19 cellular contexts compared by ENCODE assay signal in the genomic region with DNA sequence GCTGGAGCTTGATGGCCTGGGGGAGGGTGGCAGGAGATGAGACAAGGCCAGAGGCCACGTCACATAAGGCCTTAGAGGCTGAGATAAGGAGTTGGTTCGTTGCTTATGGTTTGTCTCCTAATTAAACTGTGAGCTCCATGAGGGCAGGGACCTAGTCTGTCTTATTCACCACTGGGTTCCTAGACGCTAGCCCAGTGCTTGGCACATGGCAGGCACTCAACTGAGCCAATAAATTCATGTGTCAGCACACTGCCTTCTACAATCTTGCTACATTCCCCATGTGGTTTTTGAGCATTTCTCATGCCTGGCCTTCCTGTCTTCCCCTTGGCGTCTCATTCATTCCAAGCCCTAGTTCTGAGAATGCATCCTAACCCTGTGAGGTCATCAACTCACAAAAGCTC.
DNase-seq lines count a peak whose midpoint lies in the region; ATAC-seq, FAIRE-seq and TF ChIP-seq lines count a peak whose summit lies in the region.
"Had no signal": no experiment of that assay in that cellular context is flagged by ENCODE, and none has a peak within 500 bp of the region (broad histone marks: within the 10 kb centered on the region; RNA-seq: fewer than 3 reads in every experiment).

No MANE protein-coding gene starts in this region.

- H3K4me2 ChIP-seq in astrocyte (ENCODE audit: low read length) (no peak overlapping the region), MM.1S (ENCODE audit: low read depth, low read length) (no peak overlapping the region)
- H3K4me2 ChIP-seq: neural progenitor cell had no signal

- DNase-seq in Right ventricle myocardium superior (peak; percentile 55), cardiac septum (ENCODE audit: low spot score) (no peak), astrocyte (ENCODE audit: low read depth) (peak; percentile 92), iris pigment epithelial cell (ENCODE audit: low read depth) (peak; percentile 88), aorta (no peak), MM.1S (no peak), small intestine (no peak)
- DNase-seq in stimulated activated naive CD8-positive, alpha-beta T cell treated with anti-CD3 and anti-CD28 coated beads, Interleukin-15, Interleukin-2, amounts not matched to agents 100 U/mL and 50 U/mL, for 24 hours, result no peak
- DNase-seq: activated CD8-positive, alpha-beta T cell treated with anti-CD3 and anti-CD28 coated beads for 36 hours; activated naive CD4-positive, alpha-beta T cell treated with Interleukin-2 at 50 U/mL for 16 hours; DMS 273 treated with DMSO at 0.1 percent for 48 hours; gastrocnemius medialis; Karpas-422; kidney glomerular epithelial cell; NCI-H2171 treated with DMSO at 0.1 percent for 48 hours; T-helper 17 cell; uterus had no signal

- H3K9me2 ChIP-seq in MM.1S (replicated peaks; ENCODE audit: insufficient read depth, low read length), result no peaks in the 10 kb centered on the region

- H3K79me2 ChIP-seq in astrocyte (ENCODE audit: insufficient read depth, low read length), result no peaks in the 10 kb centered on the region
- no peaks in the 10 kb centered on the region for H3K79me2 ChIP-seq in MM.1S (ENCODE audit: low read length)

- peaks cover 7% of the 10 kb centered on the region for H3K9me3 Mint-ChIP-seq in astrocyte (ENCODE audit: unreplicated experiment)
- H3K9me3 Mint-ChIP-seq: activated CD8-positive, alpha-beta T cell treated with anti-CD3 and anti-CD28 coated beads for 36 hours had no signal

- H3K27me3 Mint-ChIP-seq in astrocyte (ENCODE audit: low read depth, unreplicated experiment), result no peaks in the 10 kb centered on the region
- H3K27me3 Mint-ChIP-seq: activated CD8-positive, alpha-beta T cell treated with anti-CD3 and anti-CD28 coated beads for 36 hours; T-helper 17 cell had no signal

- TF ChIP-seq CTCF in astrocyte (IDR thresholded peaks at IDR 0.05; ENCODE audit: insufficient read depth, low read depth, low read length), result no peak
- no peak for TF ChIP-seq CTCF in MM.1S (IDR thresholded peaks at IDR 0.05; ENCODE audit: low read length)

- no peak overlapping the region for H2AFZ ChIP-seq in astrocyte (ENCODE audit: low read depth, low read length)
- H2AFZ ChIP-seq in MM.1S (ENCODE audit: low read length), result no peak overlapping the region

- peaks cover 3% of the 10 kb centered on the region for H3K9me3 ChIP-seq in astrocyte (ENCODE audit: insufficient read depth, low read depth, low read length)
- no peaks in the 10 kb centered on the region for H3K9me3 ChIP-seq in aorta (ENCODE audit: control insufficient read depth, low read length)
- H3K9me3 ChIP-seq in MM.1S (replicated peaks; ENCODE audit: insufficient read depth, low read length), result no peaks in the 10 kb centered on the region
- no peaks in the 10 kb centered on the region for H3K9me3 ChIP-seq in small intestine (ENCODE audit: control insufficient read depth, low read depth)
- H3K9me3 ChIP-seq: gastrocnemius medialis, uterus had no signal

- peak overlapping the region; percentile 89 for H3K27ac Mint-ChIP-seq in astrocyte (ENCODE audit: unreplicated experiment)
- H3K27ac Mint-ChIP-seq: activated CD8-positive, alpha-beta T cell treated with anti-CD3 and anti-CD28 coated beads for 36 hours; neural progenitor cell; T-helper 17 cell had no signal

- H3K4me1 ChIP-seq in astrocyte (ENCODE audit: insufficient read depth, low read length), result peaks cover 15% of the 10 kb centered on the region
- H3K4me1 ChIP-seq in aorta (ENCODE audit: control insufficient read depth in 1 of 2, insufficient read depth in 2 of 2, low read length in 2 of 2), result peaks cover 0 to 2% of the 10 kb centered on the region in 2 donors
- H3K4me1 ChIP-seq in MM.1S (ENCODE audit: low read length), result no peaks in the 10 kb centered on the region
- H3K4me1 ChIP-seq in small intestine (ENCODE audit: control insufficient read depth in 2 of 2, insufficient read depth in 1 of 2, low read depth in 1 of 2, low read length in 1 of 2), result peaks cover 3 to 4% of the 10 kb centered on the region in 2 donors
- H3K4me1 ChIP-seq: uterus had no signal

- peak overlapping the region; percentile 45 for H3K4me3 Mint-ChIP-seq in astrocyte (ENCODE audit: unreplicated experiment)
- H3K4me3 Mint-ChIP-seq: activated CD8-positive, alpha-beta T cell treated with anti-CD3 and anti-CD28 coated beads for 36 hours; neural progenitor cell; T-helper 17 cell had no signal

- no peak overlapping the region for H3K27ac ChIP-seq in astrocyte (ENCODE audit: low read depth, low read length)
- peak overlapping the region in 1 of 2 donors; percentile 10 for H3K27ac ChIP-seq in aorta (ENCODE audit: low read depth in 1 of 2, low read length in 2 of 2)
- no peak overlapping the region for H3K27ac ChIP-seq in MM.1S (ENCODE audit: low read length)
- H3K27ac ChIP-seq in small intestine (ENCODE audit: low read depth in 1 of 2, low read length in 1 of 2), result peak overlapping the region in 1 of 2 donors; percentile 1
- H3K27ac ChIP-seq: coronary artery, gastrocnemius medialis, neural progenitor cell had no signal

- no peak overlapping the region for H3K4me3 ChIP-seq in astrocyte (ENCODE audit: insufficient read depth, low read depth, low read length)
- no peak overlapping the region for H3K4me3 ChIP-seq in aorta (ENCODE audit: low read length in 2 of 2)
- no peak overlapping the region for H3K4me3 ChIP-seq in MM.1S (ENCODE audit: low read length)
- H3K4me3 ChIP-seq in small intestine (ENCODE audit: low read depth in 1 of 2, low read length in 2 of 2), result no peak overlapping the region
- H3K4me3 ChIP-seq: coronary artery, gastrocnemius medialis, neural progenitor cell, uterus had no signal

- intact Hi-C loops in Right ventricle myocardium superior (cut with DNase I), result no loop called here
- intact Hi-C loops in cardiac septum (cut with DNase I), result no loop called here
- intact Hi-C loops in aorta (cut with DNase I), result no loop called here

- no peaks in the 10 kb centered on the region for H3K36me3 Mint-ChIP-seq in astrocyte (ENCODE audit: low read depth, unreplicated experiment)
- H3K36me3 Mint-ChIP-seq: neural progenitor cell had no signal

- ATAC-seq in Right ventricle myocardium superior (ENCODE audit: poor library complexity) (peak; percentile 65), aorta (ENCODE audit: low FRiP score) (peak; percentile 58)
- ATAC-seq in stimulated activated naive CD8-positive, alpha-beta T cell treated with anti-CD3 and anti-CD28 coated beads, Interleukin-15, Interleukin-2, amounts not matched to agents 100 U/mL and 50 U/mL, for 24 hours, result no peak
- ATAC-seq: activated CD8-positive, alpha-beta T cell treated with anti-CD3 and anti-CD28 coated beads for 36 hours; T-helper 17 cell had no signal

- no peaks in the 10 kb centered on the region for H3F3A ChIP-seq in MM.1S (ENCODE audit: insufficient read depth, low read length)

- H3K4me1 Mint-ChIP-seq in astrocyte (ENCODE audit: low read depth, unreplicated experiment), result peaks cover 12% of the 10 kb centered on the region
- H3K4me1 Mint-ChIP-seq: T-helper 17 cell had no signal

- FAIRE-seq in astrocyte (lab: Jason Lieb, UNC), result no peak
- no peak for FAIRE-seq in small intestine (lab: Jason Lieb, UNC)

- WGBS in aorta, 2 donors, result 56 to 57% methylated on average over 4 of the region's 4 CpGs
- 74 to 87% (median 76%) methylated on average over 4 of the region's 4 CpGs for WGBS in small intestine, 3 donors

- H3K9ac ChIP-seq in astrocyte (ENCODE audit: low read length) (no peak overlapping the region), MM.1S (ENCODE audit: low read length) (no peak overlapping the region)
- H3K9ac ChIP-seq: neural progenitor cell had no signal

- H4K20me1 ChIP-seq in astrocyte (ENCODE audit: insufficient read depth, low read length) (no peaks in the 10 kb centered on the region), MM.1S (ENCODE audit: insufficient read depth, low read length) (no peaks in the 10 kb centered on the region)

- no peaks in the 10 kb centered on the region for H3K27me3 ChIP-seq in astrocyte (ENCODE audit: insufficient read depth, low read length)
- no peaks in the 10 kb centered on the region for H3K27me3 ChIP-seq in aorta (ENCODE audit: control insufficient read depth in 1 of 2, insufficient read depth in 2 of 2, low read length in 1 of 2)
- H3K27me3 ChIP-seq in MM.1S (replicated peaks; ENCODE audit: insufficient read depth, low read length), result no peaks in the 10 kb centered on the region
- no peaks in the 10 kb centered on the region for H3K27me3 ChIP-seq in small intestine (ENCODE audit: control insufficient read depth in 2 of 2, insufficient read depth in 2 of 2, low read length in 2 of 2)
- H3K27me3 ChIP-seq: gastrocnemius medialis, neural progenitor cell, uterus had no signal

- H3K36me3 ChIP-seq in astrocyte (ENCODE audit: insufficient read depth, low read length) (no peaks in the 10 kb centered on the region), aorta (ENCODE audit: control insufficient read depth in 1 of 2, insufficient read depth in 2 of 2, low read length in 1 of 2) (no peaks in the 10 kb centered on the region), MM.1S (replicated peaks; ENCODE audit: insufficient read depth, low read length) (no peaks in the 10 kb centered on the region), small intestine (ENCODE audit: control insufficient read depth in 2 of 2, insufficient read depth in 2 of 2, low read length in 2 of 2) (no peaks in the 10 kb centered on the region)
- H3K36me3 ChIP-seq: gastrocnemius medialis, neural progenitor cell, uterus had no signal

Comparison
In these comparisons a context has a peak if more than half of its experiments do, and no peak if none do; other contexts are left out.
1. DNase-seq: peak in Right ventricle myocardium superior (single experiment), astrocyte (single experiment) and iris pigment epithelial cell (single experiment); none in cardiac septum (single experiment), aorta (0 of 2), MM.1S (single experiment), small intestine (single experiment) and stimulated activated naive CD8-positive, alpha-beta T cell treated with anti-CD3 and anti-CD28 coated beads, Interleukin-15, Interleukin-2, amounts not matched to agents 100 U/mL and 50 U/mL, for 24 hours (single experiment).